31 cellular contexts compared by ENCODE assay signal in genomic region chr14:69288956-69289705, GRCh38. TPM values are rescaled to one million over a fixed set of nuclear protein-coding genes. Genes with fewer than 3 reads are reported as not detected.
DNase-seq lines count a peak whose midpoint lies in the region; ATAC-seq, FAIRE-seq and TF ChIP-seq lines count a peak whose summit lies in the region.
"Had no signal": no experiment of that assay in that cellular context is flagged by ENCODE, and none has a peak within 500 bp of the region (broad histone marks: within the 10 kb centered on the region; RNA-seq: fewer than 3 reads in every experiment).

No MANE protein-coding gene starts in this region.

- H3K36me3 Mint-ChIP-seq in activated CD8-positive, alpha-beta memory T cell treated with anti-CD3 and anti-CD28 coated beads, Interleukin-2, amount 10 ng/mL, durations not matched to agents 7 days and 5 days, result no peaks in the 10 kb centered on the region
- H3K36me3 Mint-ChIP-seq in CD8-positive, alpha-beta memory T cell, result no peaks in the 10 kb centered on the region
- H3K36me3 Mint-ChIP-seq: CD4-positive, alpha-beta memory T cell; natural killer cell treated with Interleukin-12 subunit alpha and Interleukin-12 subunit beta and Interleukin-15 and Interleukin-18, amount 100 ng/mL, for 72 hours; stimulated activated memory B cell treated with anti-CD40 and anti-IgM and Interleukin-4, amounts not matched to agents 10 μg/mL and 1 μg/mL and 100 μg/mL, for 72 hours had no signal

- H3K27ac Mint-ChIP-seq in activated CD8-positive, alpha-beta memory T cell treated with anti-CD3 and anti-CD28 coated beads, Interleukin-2, amount 10 ng/mL, durations not matched to agents 7 days and 5 days, result no peak overlapping the region
- peak overlapping the region in 1 of 8 donors; percentile 80 for H3K27ac Mint-ChIP-seq in CD8-positive, alpha-beta memory T cell
- H3K27ac Mint-ChIP-seq: activated CD8-positive, alpha-beta T cell treated with anti-CD3 and anti-CD28 coated beads, Interleukin-2, amount 10 ng/mL, durations not matched to agents 7 days and 5 days; activated T-cell treated with anti-CD3 and anti-CD28 coated beads, Interleukin-2, amount 50 U/mL, for 24 hours; CD4-positive, alpha-beta memory T cell; GM23338; natural killer cell treated with Interleukin-12 subunit alpha and Interleukin-12 subunit beta and Interleukin-15 and Interleukin-18, amount 100 ng/mL, for 72 hours; stimulated activated memory B cell treated with anti-CD40 and anti-IgM and Interleukin-4, amounts not matched to agents 10 μg/mL and 1 μg/mL and 100 μg/mL, for 72 hours; T-helper 1 cell treated with Interleukin-12 subunit alpha and Interleukin-12 subunit beta and Interleukin-4 antibody, amounts not matched to agents 30 μg/mL and 1 μg/mL, for 36 hours had no signal

- H3K4me3 ChIP-seq in gastroesophageal sphincter (no peak overlapping the region), spleen (no peak overlapping the region)
- H3K4me3 ChIP-seq in CD8-positive, alpha-beta memory T cell (ENCODE audit: low read length), result no peak overlapping the region
- H3K4me3 ChIP-seq: GM23338, vagina had no signal

- H3K36me3 ChIP-seq in gastroesophageal sphincter, result no peaks in the 10 kb centered on the region
- no peaks in the 10 kb centered on the region for H3K36me3 ChIP-seq in spleen
- no peaks in the 10 kb centered on the region for H3K36me3 ChIP-seq in CD8-positive, alpha-beta memory T cell (ENCODE audit: insufficient read depth, low read length)
- H3K36me3 ChIP-seq: vagina had no signal

- TF ChIP-seq EP300 in gastroesophageal sphincter (IDR thresholded peaks at IDR 0.05), result no peak

- TF ChIP-seq POLR2A in gastroesophageal sphincter (IDR thresholded peaks at IDR 0.05) (no peak), spleen (IDR thresholded peaks at IDR 0.05) (no peak)

- H3K4me3 Mint-ChIP-seq in activated CD8-positive, alpha-beta memory T cell treated with anti-CD3 and anti-CD28 coated beads, Interleukin-2, amount 10 ng/mL, durations not matched to agents 7 days and 5 days, result no peak overlapping the region
- no peak overlapping the region for H3K4me3 Mint-ChIP-seq in CD8-positive, alpha-beta memory T cell
- H3K4me3 Mint-ChIP-seq: activated CD8-positive, alpha-beta T cell treated with anti-CD3 and anti-CD28 coated beads, Interleukin-2, amount 10 ng/mL, durations not matched to agents 7 days and 5 days; activated T-cell treated with anti-CD3 and anti-CD28 coated beads, Interleukin-2, amount 50 U/mL, for 24 hours; CD4-positive, alpha-beta memory T cell; GM23338; natural killer cell treated with Interleukin-12 subunit alpha and Interleukin-12 subunit beta and Interleukin-15 and Interleukin-18, amount 100 ng/mL, for 72 hours; stimulated activated memory B cell treated with anti-CD40 and anti-IgM and Interleukin-4, amounts not matched to agents 10 μg/mL and 1 μg/mL and 100 μg/mL, for 72 hours; T-helper 1 cell treated with Interleukin-12 subunit alpha and Interleukin-12 subunit beta and Interleukin-4 antibody, amounts not matched to agents 30 μg/mL and 1 μg/mL, for 36 hours had no signal

- CTCF ChIA-PET in activated CD8-positive, alpha-beta memory T cell treated with anti-CD3 and anti-CD28 coated beads, Interleukin-2, amount 10 ng/mL, durations not matched to agents 7 days and 5 days (lab: Charles Lee), result no interaction called here
- CTCF ChIA-PET in CD8-positive, alpha-beta memory T cell (lab: Charles Lee), result no interaction called here

- H3K27me3 ChIP-seq in gastroesophageal sphincter, result no peaks in the 10 kb centered on the region
- no peaks in the 10 kb centered on the region for H3K27me3 ChIP-seq in spleen (replicated peaks in 1 of 7)
- H3K27me3 ChIP-seq in CD8-positive, alpha-beta memory T cell (ENCODE audit: insufficient read depth, low read length, poor library complexity, severe bottlenecking), result no peaks in the 10 kb centered on the region
- H3K27me3 ChIP-seq: vagina had no signal

- TF ChIP-seq CTCF in gastroesophageal sphincter (IDR thresholded peaks at IDR 0.05) (no peak), spleen (IDR thresholded peaks at IDR 0.05 in 8 of 11, conservative IDR thresholded peaks at IDR 0.05 in 3 of 11) (no peak)

- POLR2A ChIA-PET in CD8-positive, alpha-beta memory T cell (lab: Charles Lee), result no interaction called here

- DNase-seq in activated CD8-positive, alpha-beta memory T cell treated with anti-CD3 and anti-CD28 coated beads, Interleukin-2, amount 10 ng/mL, durations not matched to agents 7 days and 5 days, result peak; percentile 28
- no peak for DNase-seq in activated CD8-positive, alpha-beta memory T cell treated with anti-CD3 and anti-CD28 coated beads for 24 hours
- no peak for DNase-seq in HTR-8/SVneo (ENCODE audit: insufficient read length, low spot score)
- DNase-seq in spleen, result no peak
- DNase-seq in HuH-7 (ENCODE audit: low spot score), result no peak
- no peak for DNase-seq in CD8-positive, alpha-beta memory T cell
- DNase-seq: activated CD8-positive, alpha-beta T cell treated with anti-CD3 and anti-CD28 coated beads, Interleukin-2, amount 10 ng/mL, durations not matched to agents 7 days and 5 days; activated gamma-delta T cell; activated T-cell treated with anti-CD3 and anti-CD28 coated beads, Interleukin-2, amount 50 U/mL, for 24 hours; AML-193; CD4-positive, alpha-beta memory T cell; DMS 273 treated with DMSO at 0.1 percent for 48 hours; effector CD4-positive, alpha-beta T cell; EL; foreskin melanocyte; Karpas-422; MV-4-11; NCI-H1436 treated with DMSO at 0.1 percent for 48 hours; NCI-H774; stimulated activated CD4-positive, alpha-beta T cell treated with anti-CD3 and anti-CD28 coated beads, Interleukin-4, amount 100 ng/mL, for 4 hours had no signal

- WGBS in gastroesophageal sphincter (ENCODE audit: low coverage in 1 of 2), 2 donors, result 73 to 100% methylated on average over 1 to 3 of the region's 9 CpGs
- WGBS in spleen, 5 donors, result 87 to 93% (median 93%) methylated on average over 9 of the region's 9 CpGs

- no peak for ATAC-seq in activated CD8-positive, alpha-beta memory T cell treated with anti-CD3 and anti-CD28 coated beads, Interleukin-2, amount 10 ng/mL, durations not matched to agents 7 days and 5 days
- ATAC-seq in gastroesophageal sphincter (no peak), HG02840 (IDR thresholded peaks at IDR 0.05; ENCODE audit: low FRiP score, unreplicated experiment) (no peak)
- ATAC-seq: activated CD8-positive, alpha-beta T cell treated with anti-CD3 and anti-CD28 coated beads, Interleukin-2, amount 10 ng/mL, durations not matched to agents 7 days and 5 days; natural killer cell treated with Interleukin-12 subunit alpha and Interleukin-12 subunit beta and Interleukin-15 and Interleukin-18, amount 100 ng/mL, for 72 hours; stimulated activated memory B cell treated with anti-CD40 and anti-IgM and Interleukin-4, amounts not matched to agents 10 μg/mL and 1 μg/mL and 100 μg/mL, for 72 hours had no signal

- H3K27me3 Mint-ChIP-seq in activated CD8-positive, alpha-beta memory T cell treated with anti-CD3 and anti-CD28 coated beads, Interleukin-2, amount 10 ng/mL, durations not matched to agents 7 days and 5 days, result peaks cover 5% of the 10 kb centered on the region
- H3K27me3 Mint-ChIP-seq in CD8-positive, alpha-beta memory T cell, result peaks cover 6 to 22% of the 10 kb centered on the region in 2 donors
- H3K27me3 Mint-ChIP-seq: activated T-cell treated with anti-CD3 and anti-CD28 coated beads, Interleukin-2, amount 50 U/mL, for 24 hours had no signal

- peak; percentile 73 for FAIRE-seq in HTR-8/SVneo (lab: Jason Lieb, UNC)
- FAIRE-seq: GM12891 had no signal

- H3K9me3 ChIP-seq in gastroesophageal sphincter, result no peaks in the 10 kb centered on the region
- no peaks in the 10 kb centered on the region for H3K9me3 ChIP-seq in spleen
- no peaks in the 10 kb centered on the region for H3K9me3 ChIP-seq in CD8-positive, alpha-beta memory T cell (ENCODE audit: low read length)
- H3K9me3 ChIP-seq: SK-N-SH, vagina had no signal

- no peaks in the 10 kb centered on the region for H3K9me3 Mint-ChIP-seq in activated CD8-positive, alpha-beta memory T cell treated with anti-CD3 and anti-CD28 coated beads, Interleukin-2, amount 10 ng/mL, durations not matched to agents 7 days and 5 days (ENCODE audit: low read depth)
- no peaks in the 10 kb centered on the region for H3K9me3 Mint-ChIP-seq in CD8-positive, alpha-beta memory T cell
- H3K9me3 Mint-ChIP-seq: activated T-cell treated with anti-CD3 and anti-CD28 coated beads, Interleukin-2, amount 50 U/mL, for 24 hours; CD4-positive, alpha-beta memory T cell; GM23338; natural killer cell treated with Interleukin-12 subunit alpha and Interleukin-12 subunit beta and Interleukin-15 and Interleukin-18, amount 100 ng/mL, for 72 hours; stimulated activated memory B cell treated with anti-CD40 and anti-IgM and Interleukin-4, amounts not matched to agents 10 μg/mL and 1 μg/mL and 100 μg/mL, for 72 hours; T-helper 1 cell treated with Interleukin-12 subunit alpha and Interleukin-12 subunit beta and Interleukin-4 antibody, amounts not matched to agents 30 μg/mL and 1 μg/mL, for 36 hours had no signal

- H3K27ac ChIP-seq in gastroesophageal sphincter (peak overlapping the region in 3 of 4 donors; percentile 16 to 59 (median 58)), spleen (peak overlapping the region in 7 of 8 donors; percentile 14 to 72 (median 58))
- H3K27ac ChIP-seq in CD8-positive, alpha-beta memory T cell (ENCODE audit: low read depth, low read length), result no peak overlapping the region
- H3K27ac ChIP-seq: 22Rv1, RWPE1 had no signal

- intact Hi-C loops in spleen (cut with DNase I; ENCODE audit: low total_unique reads), result no loop called here

- H3K4me1 ChIP-seq in gastroesophageal sphincter (peaks cover 0 to 22% (median 3%) of the 10 kb centered on the region in 3 donors), spleen (peaks cover 5 to 55% (median 23%) of the 10 kb centered on the region in 6 donors)
- H3K4me1 ChIP-seq in CD8-positive, alpha-beta memory T cell (ENCODE audit: insufficient read depth, low read length), result no peaks in the 10 kb centered on the region

- no peaks in the 10 kb centered on the region for H3K4me1 Mint-ChIP-seq in activated CD8-positive, alpha-beta memory T cell treated with anti-CD3 and anti-CD28 coated beads, Interleukin-2, amount 10 ng/mL, durations not matched to agents 7 days and 5 days
- H3K4me1 Mint-ChIP-seq in CD8-positive, alpha-beta memory T cell, result no peaks in the 10 kb centered on the region
- H3K4me1 Mint-ChIP-seq: CD4-positive, alpha-beta memory T cell; stimulated activated memory B cell treated with anti-CD40 and anti-IgM and Interleukin-4, amounts not matched to agents 10 μg/mL and 1 μg/mL and 100 μg/mL, for 72 hours had no signal

RNA-seq across cellular contexts. Expression of gene GALNT16, which starts 29.2 kb away (rescaled TPM):
- total RNA-seq in activated CD8-positive, alpha-beta memory T cell treated with anti-CD3 and anti-CD28 coated beads, Interleukin-2, amount 10 ng/mL, durations not matched to agents 7 days and 5 days, result under 1 TPM; 0.16 to 0.35 TPM
- 10 to 100 TPM in 1 of 4 donors, 1 to 10 TPM in 3; 3.7 to 16.2 (median 6.7) TPM for total RNA-seq in gastroesophageal sphincter
- 10 to 100 TPM in 5 of 7 donors, 1 to 10 TPM in 2; 6.7 to 36.4 (median 14.7) TPM for total RNA-seq in spleen
- polyA plus RNA-seq in spleen, result 1 to 10 TPM; 2.1 to 5.3 (median 2.1) TPM
- total RNA-seq in CD8-positive, alpha-beta memory T cell, result under 1 TPM in 1 of 2 experiments, not detected in 1; 0.11 TPM
- not detected for polyA plus RNA-seq in CD8-positive, alpha-beta memory T cell
- total RNA-seq: activated CD8-positive, alpha-beta T cell treated with anti-CD3 and anti-CD28 coated beads, Interleukin-2, amount 10 ng/mL, durations not matched to agents 7 days and 5 days had no signal
- polyA plus RNA-seq: CD4-positive, alpha-beta memory T cell had no signal
